In genomic region chr22:19884954-19885751, GRCh38 we compare ENCODE assay signal across 17 cellular contexts. TPM values are rescaled to one million over a fixed set of nuclear protein-coding genes. Genes with fewer than 3 reads are reported as not detected.
DNase-seq lines count a peak whose midpoint lies in the region; ATAC-seq and TF ChIP-seq lines count a peak whose summit lies in the region.
"Had no signal": no experiment of that assay in that cellular context is flagged by ENCODE, and none has a peak within 500 bp of the region (broad histone marks: within the 10 kb centered on the region; RNA-seq: fewer than 3 reads in every experiment).

No MANE protein-coding gene starts in this region.

- H3K27ac Mint-ChIP-seq in stimulated activated naive CD8-positive, alpha-beta T cell treated with anti-CD3 and anti-CD28 coated beads, Interleukin-15, amount 100 ng/mL, for 72 hours = peak overlapping the region; percentile 88 to 95
- no peak overlapping the region for H3K27ac Mint-ChIP-seq in activated T-helper 2 cell treated with anti-CD3 and anti-CD28 coated beads, Interferon-gamma antibody, Interleukin-2, Interleukin-4, amounts not matched to agents 10 μg/mL and 5 μg/mL and 100 μg/mL, durations not matched to agents 14 hours and 24 hours and 36 hours
- H3K27ac Mint-ChIP-seq: mesothelial cell of epicardium, progenitor cell of endocrine pancreas had no signal

- H3K4me3 ChIP-seq in heart right ventricle = no peak overlapping the region
- H3K4me3 ChIP-seq in left ventricle myocardium inferior = no peak overlapping the region
- H3K4me3 ChIP-seq in adrenal gland = no peak overlapping the region
- H3K4me3 ChIP-seq: GM12878, upper lobe of right lung had no signal

- no peak overlapping the region for H3K27ac ChIP-seq in heart right ventricle
- H3K27ac ChIP-seq in left ventricle myocardium inferior (replicated peaks) = no peak overlapping the region
- H3K27ac ChIP-seq in adrenal gland = no peak overlapping the region

- DNase-seq in Right ventricle myocardium inferior (ENCODE audit: missing footprints) = peak; percentile 37
- DNase-seq in heart right ventricle = no peak
- peak; percentile 87 for DNase-seq in LHCN-M2 (ENCODE audit: low read depth)
- peak; percentile 3 for DNase-seq in left ventricle myocardium inferior
- DNase-seq in stimulated activated naive CD8-positive, alpha-beta T cell treated with anti-CD3 and anti-CD28 coated beads, Interleukin-15, amount 100 ng/mL, for 72 hours = no peak
- DNase-seq in activated T-helper 2 cell treated with anti-CD3 and anti-CD28 coated beads, Interferon-gamma antibody, Interleukin-2, Interleukin-4, amounts not matched to agents 10 μg/mL and 5 μg/mL and 100 μg/mL, durations not matched to agents 14 hours and 24 hours and 36 hours (ENCODE audit: low spot score) = no peak
- DNase-seq in adrenal gland = no peak
- DNase-seq in occipital lobe (lab: John Stamatoyannopoulos, UW) = no peak
- DNase-seq: AML-193; EL; NCI-H187; NCI-H69; stimulated activated CD4-positive, alpha-beta T cell treated with anti-CD3 and anti-CD28 coated beads, Interleukin-1b, Interleukin-23, amount 100 ng/mL, for 48 hours; upper lobe of right lung had no signal

- H3K4me1 ChIP-seq in heart right ventricle (peaks cover 0 to 32% (median 15%) of the 10 kb centered on the region in 9 donors), left ventricle myocardium inferior (peaks cover 18% of the 10 kb centered on the region), adrenal gland (replicated peaks in 1 of 2) (no peaks in the 10 kb centered on the region)

- H3K27me3 ChIP-seq in heart right ventricle (no peaks in the 10 kb centered on the region), left ventricle myocardium inferior (ENCODE audit: low read depth) (no peaks in the 10 kb centered on the region), adrenal gland (no peaks in the 10 kb centered on the region)
- H3K27me3 ChIP-seq: upper lobe of right lung had no signal

- peaks cover 43% of the 10 kb centered on the region for H3K4me1 Mint-ChIP-seq in stimulated activated naive CD8-positive, alpha-beta T cell treated with anti-CD3 and anti-CD28 coated beads, Interleukin-15, amount 100 ng/mL, for 72 hours
- peaks cover 14% of the 10 kb centered on the region for H3K4me1 Mint-ChIP-seq in activated T-helper 2 cell treated with anti-CD3 and anti-CD28 coated beads, Interferon-gamma antibody, Interleukin-2, Interleukin-4, amounts not matched to agents 10 μg/mL and 5 μg/mL and 100 μg/mL, durations not matched to agents 14 hours and 24 hours and 36 hours (ENCODE audit: low read depth)

- H3K4me3 Mint-ChIP-seq in stimulated activated naive CD8-positive, alpha-beta T cell treated with anti-CD3 and anti-CD28 coated beads, Interleukin-15, amount 100 ng/mL, for 72 hours = peak overlapping the region; percentile 38 to 69
- H3K4me3 Mint-ChIP-seq in activated T-helper 2 cell treated with anti-CD3 and anti-CD28 coated beads, Interferon-gamma antibody, Interleukin-2, Interleukin-4, amounts not matched to agents 10 μg/mL and 5 μg/mL and 100 μg/mL, durations not matched to agents 14 hours and 24 hours and 36 hours (ENCODE audit: low read depth) = no peak overlapping the region
- H3K4me3 Mint-ChIP-seq: mesothelial cell of epicardium had no signal

- no peak for TF ChIP-seq CTCF in heart right ventricle (IDR thresholded peaks at IDR 0.05)
- no peak for TF ChIP-seq CTCF in left ventricle myocardium inferior (IDR thresholded peaks at IDR 0.05; ENCODE audit: borderline replicate concordance)
- TF ChIP-seq CTCF in adrenal gland (IDR thresholded peaks at IDR 0.05) = no peak

- ATAC-seq in Right ventricle myocardium inferior = no peak
- no peak for ATAC-seq in heart right ventricle
- ATAC-seq in stimulated activated naive CD8-positive, alpha-beta T cell treated with anti-CD3 and anti-CD28 coated beads, Interleukin-15, amount 100 ng/mL, for 72 hours = peak; percentile 7
- ATAC-seq: GM12878, upper lobe of right lung had no signal

- peaks cover 0 to 21% (median 0%) of the 10 kb centered on the region in 9 donors for H3K36me3 ChIP-seq in heart right ventricle
- H3K36me3 ChIP-seq in left ventricle myocardium inferior = peaks cover 5% of the 10 kb centered on the region
- no peaks in the 10 kb centered on the region for H3K36me3 ChIP-seq in adrenal gland (replicated peaks in 1 of 2)
- H3K36me3 ChIP-seq: upper lobe of right lung had no signal

- no peaks in the 10 kb centered on the region for H3K27me3 Mint-ChIP-seq in stimulated activated naive CD8-positive, alpha-beta T cell treated with anti-CD3 and anti-CD28 coated beads, Interleukin-15, amount 100 ng/mL, for 72 hours
- no peaks in the 10 kb centered on the region for H3K27me3 Mint-ChIP-seq in activated T-helper 2 cell treated with anti-CD3 and anti-CD28 coated beads, Interferon-gamma antibody, Interleukin-2, Interleukin-4, amounts not matched to agents 10 μg/mL and 5 μg/mL and 100 μg/mL, durations not matched to agents 14 hours and 24 hours and 36 hours (ENCODE audit: low read depth)

- WGBS in heart right ventricle, 2 donors = 91 to 95% methylated on average over 26 of the region's 26 CpGs
- WGBS in adrenal gland, 4 donors = 87 to 94% (median 92%) methylated on average over 10 to 26 of the region's 26 CpGs

- H3K9me3 Mint-ChIP-seq in stimulated activated naive CD8-positive, alpha-beta T cell treated with anti-CD3 and anti-CD28 coated beads, Interleukin-15, amount 100 ng/mL, for 72 hours = no peaks in the 10 kb centered on the region
- H3K9me3 Mint-ChIP-seq in activated T-helper 2 cell treated with anti-CD3 and anti-CD28 coated beads, Interferon-gamma antibody, Interleukin-2, Interleukin-4, amounts not matched to agents 10 μg/mL and 5 μg/mL and 100 μg/mL, durations not matched to agents 14 hours and 24 hours and 36 hours = no peaks in the 10 kb centered on the region
- H3K9me3 Mint-ChIP-seq: mesothelial cell of epicardium had no signal

- intact Hi-C loops in Right ventricle myocardium inferior (cut with DNase I) (no loop called here), heart right ventricle (cut with DNase I) (no loop called here), left ventricle myocardium inferior (cut with micrococcal nuclease) (no loop called here), adrenal gland (cut with DNase I) (no loop called here)
- intact Hi-C loops in activated T-helper 2 cell treated with anti-CD3 and anti-CD28 coated beads, Interferon-gamma antibody, Interleukin-2, Interleukin-4, amounts not matched to agents 10 μg/mL and 5 μg/mL and 100 μg/mL, durations not matched to agents 14 hours and 24 hours and 36 hours (cut with micrococcal nuclease) = no loop called here

- no peak for TF ChIP-seq POLR2A in adrenal gland (IDR thresholded peaks at IDR 0.05)

- no peaks in the 10 kb centered on the region for H3K9me3 ChIP-seq in heart right ventricle
- no peaks in the 10 kb centered on the region for H3K9me3 ChIP-seq in left ventricle myocardium inferior (replicated peaks)
- no peaks in the 10 kb centered on the region for H3K9me3 ChIP-seq in adrenal gland (replicated peaks in 1 of 3)
- H3K9me3 ChIP-seq: upper lobe of right lung had no signal

- H3K36me3 Mint-ChIP-seq in activated T-helper 2 cell treated with anti-CD3 and anti-CD28 coated beads, Interferon-gamma antibody, Interleukin-2, Interleukin-4, amounts not matched to agents 10 μg/mL and 5 μg/mL and 100 μg/mL, durations not matched to agents 14 hours and 24 hours and 36 hours (ENCODE audit: low read depth) = no peaks in the 10 kb centered on the region
- H3K36me3 Mint-ChIP-seq: mesothelial cell of epicardium had no signal

RNA-seq across cellular contexts. Expression of gene GNB1L, which starts 30.5 kb away (rescaled TPM):
- total RNA-seq in Right ventricle myocardium inferior = 1.9 TPM
- 1 to 10 TPM in 8 of 10 donors, under 1 TPM in 2; 0.76 to 3.6 (median 1.8) TPM for total RNA-seq in heart right ventricle
- 1 to 10 TPM; 2.0 to 9.3 TPM for polyA plus RNA-seq in heart right ventricle
- 11.3 and 14.0 TPM in 2 replicates for total RNA-seq in LHCN-M2 (2014; rRNA removed)
- 9.0 TPM for polyA plus RNA-seq in LHCN-M2 (2012)
- total RNA-seq in left ventricle myocardium inferior = 2.9 TPM
- 14.7 and 17.7 TPM in 2 replicates for total RNA-seq in activated T-helper 2 cell treated with anti-CD3 and anti-CD28 coated beads, Interferon-gamma antibody, Interleukin-2, Interleukin-4, amounts not matched to agents 10 μg/mL and 5 μg/mL and 100 μg/mL, durations not matched to agents 14 hours and 24 hours and 36 hours
- total RNA-seq in adrenal gland = 1 to 10 TPM in 7 of 8 donors, under 1 TPM in 1; 0.26 to 6.6 (median 3.7) TPM
- 1 to 10 TPM in 2 of 3 donors, not detected in 1; 4.3 to 6.2 TPM for polyA plus RNA-seq in adrenal gland
- 2.7 TPM for total RNA-seq in occipital lobe

RNA-seq across cellular contexts. Expression of gene RTL10, which starts 30.5 kb away (rescaled TPM):
- total RNA-seq in Right ventricle myocardium inferior = 8.5 TPM
- 10 to 100 TPM in 2 of 10 donors, 1 to 10 TPM in 8; 5.3 to 12.0 (median 7.2) TPM for total RNA-seq in heart right ventricle
- 1 to 10 TPM; 4.0 to 6.5 TPM for polyA plus RNA-seq in heart right ventricle
- 13.3 and 14.9 TPM in 2 replicates for total RNA-seq in LHCN-M2 (2014; rRNA removed)
- 19.1 TPM for polyA plus RNA-seq in LHCN-M2 (2012)
- 6.6 TPM for total RNA-seq in left ventricle myocardium inferior
- total RNA-seq in activated T-helper 2 cell treated with anti-CD3 and anti-CD28 coated beads, Interferon-gamma antibody, Interleukin-2, Interleukin-4, amounts not matched to agents 10 μg/mL and 5 μg/mL and 100 μg/mL, durations not matched to agents 14 hours and 24 hours and 36 hours = 16.6 and 19.0 TPM in 2 replicates
- 10 to 100 TPM in 6 of 8 donors, 1 to 10 TPM in 2; 5.5 to 17.3 (median 11.7) TPM for total RNA-seq in adrenal gland
- polyA plus RNA-seq in adrenal gland = 10 to 100 TPM in 1 of 3 donors, 1 to 10 TPM in 2; 5.8 to 14.1 (median 7.9) TPM
- total RNA-seq in occipital lobe = 12.3 TPM

RNA-seq across cellular contexts. Expression of gene COMT, which starts 56.4 kb away (rescaled TPM):
- 104 TPM for total RNA-seq in Right ventricle myocardium inferior
- total RNA-seq in heart right ventricle = 100 to 1,000 TPM in 5 of 10 donors, 10 to 100 TPM in 5; 72.5 to 128 (median 101) TPM
- polyA plus RNA-seq in heart right ventricle = 100 to 1,000 TPM in 1 of 2 donors, 10 to 100 TPM in 1; 42.9 to 273 TPM
- 290 and 350 TPM in 2 replicates for total RNA-seq in LHCN-M2 (2014; rRNA removed)
- 274 TPM for polyA plus RNA-seq in LHCN-M2 (2012)
- 81.5 TPM for total RNA-seq in left ventricle myocardium inferior
- 93.4 and 95.6 TPM in 2 replicates for total RNA-seq in activated T-helper 2 cell treated with anti-CD3 and anti-CD28 coated beads, Interferon-gamma antibody, Interleukin-2, Interleukin-4, amounts not matched to agents 10 μg/mL and 5 μg/mL and 100 μg/mL, durations not matched to agents 14 hours and 24 hours and 36 hours
- total RNA-seq in adrenal gland = 100 to 1,000 TPM; 268 to 743 (median 528) TPM
- 100 to 1,000 TPM in 1 of 3 donors, 10 to 100 TPM in 2; 51.3 to 220 (median 65.5) TPM for polyA plus RNA-seq in adrenal gland
- 49.0 TPM for total RNA-seq in occipital lobe

RNA-seq across cellular contexts. Expression of gene TXNRD2, which starts 56.5 kb away (rescaled TPM):
- total RNA-seq in Right ventricle myocardium inferior (40.9 TPM), heart right ventricle (10 to 100 TPM; 28.5 to 59.9 (median 35.0) TPM), LHCN-M2 (2014; rRNA removed) (39.5 TPM in 2 replicates), left ventricle myocardium inferior (35.2 TPM), adrenal gland (10 to 100 TPM; 41.7 to 74.2 (median 56.5) TPM), occipital lobe (8.0 TPM)
- polyA plus RNA-seq in heart right ventricle (100 to 1,000 TPM in 1 of 2 donors, 10 to 100 TPM in 1; 25.8 to 103 TPM), adrenal gland (100 to 1,000 TPM in 2 of 3 donors, 10 to 100 TPM in 1; 39.6 to 171 (median 148) TPM)
- polyA plus RNA-seq in LHCN-M2 (2012) = 56.9 TPM
- 19.9 and 20.9 TPM in 2 replicates for total RNA-seq in activated T-helper 2 cell treated with anti-CD3 and anti-CD28 coated beads, Interferon-gamma antibody, Interleukin-2, Interleukin-4, amounts not matched to agents 10 μg/mL and 5 μg/mL and 100 μg/mL, durations not matched to agents 14 hours and 24 hours and 36 hours

Comparison
In these comparisons a context has a peak if more than half of its experiments do, and no peak if none do; other contexts are left out.
1. DNase-seq: peak in Right ventricle myocardium inferior (single experiment), LHCN-M2 (single experiment) and left ventricle myocardium inferior (single experiment); none in heart right ventricle (0 of 2), stimulated activated naive CD8-positive, alpha-beta T cell treated with anti-CD3 and anti-CD28 coated beads, Interleukin-15, amount 100 ng/mL, for 72 hours (0 of 2), activated T-helper 2 cell treated with anti-CD3 and anti-CD28 coated beads, Interferon-gamma antibody, Interleukin-2, Interleukin-4, amounts not matched to agents 10 μg/mL and 5 μg/mL and 100 μg/mL, durations not matched to agents 14 hours and 24 hours and 36 hours (single experiment), adrenal gland (0 of 7) and occipital lobe (single experiment).